Comparison of ENCODE assay signal across 23 cellular contexts in the genomic region with DNA sequence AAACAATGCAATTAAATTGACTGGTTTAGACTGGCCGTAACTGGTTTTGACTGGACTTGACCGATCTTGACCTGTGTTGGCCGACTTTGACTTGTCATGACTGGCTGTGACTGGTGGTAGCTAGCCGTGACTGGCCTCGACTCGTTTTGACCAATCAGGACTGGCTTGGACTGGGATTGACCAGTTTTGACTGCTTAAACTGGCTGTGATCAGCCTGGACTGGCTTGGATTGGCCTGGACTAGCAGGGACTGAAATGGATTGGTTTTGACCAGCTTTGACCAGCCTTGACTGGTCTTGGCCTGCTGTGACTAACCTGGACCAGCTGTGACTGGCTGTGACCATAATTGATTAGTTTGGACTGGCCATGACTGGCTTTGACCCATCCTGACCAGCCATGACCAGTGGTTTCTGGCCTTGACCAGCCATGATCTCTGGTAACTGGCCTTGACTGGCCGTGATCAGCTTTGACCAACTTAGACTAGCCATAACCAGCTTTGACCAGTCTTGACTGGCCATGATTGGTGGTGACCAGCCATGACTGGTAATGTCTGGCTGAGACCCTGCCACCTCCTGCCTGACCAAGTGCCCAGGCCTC. TPM values are rescaled to one million over a fixed set of nuclear protein-coding genes. Genes with fewer than 3 reads are reported as not detected.
DNase-seq lines count a peak whose midpoint lies in the region; ATAC-seq, FAIRE-seq and TF ChIP-seq lines count a peak whose summit lies in the region.
"Had no signal": no experiment of that assay in that cellular context is flagged by ENCODE, and none has a peak within 500 bp of the region (broad histone marks: within the 10 kb centered on the region; RNA-seq: fewer than 3 reads in every experiment).

No MANE protein-coding gene starts in this region.

- H3K4me3 Mint-ChIP-seq in WTC11, result no peak overlapping the region
- H3K4me3 Mint-ChIP-seq: HFFc6 had no signal

- H3K4me2 ChIP-seq in mesendoderm (ENCODE audit: low read length), result no peak overlapping the region
- H3K4me2 ChIP-seq: KMS-11 had no signal

- H3K36me3 ChIP-seq in ACC112 (ENCODE audit: insufficient read depth, low read length) (no peaks in the 10 kb centered on the region), mesendoderm (ENCODE audit: control insufficient read depth, insufficient read depth, low read length) (no peaks in the 10 kb centered on the region)

- no peaks in the 10 kb centered on the region for H3K27me3 ChIP-seq in ACC112 (ENCODE audit: insufficient read depth, low read length)
- H3K27me3 ChIP-seq in mesendoderm (ENCODE audit: insufficient read depth, low read length, poor library complexity), result no peaks in the 10 kb centered on the region
- H3K27me3 ChIP-seq in foreskin keratinocyte, result no peaks in the 10 kb centered on the region

- no peak overlapping the region for H2AK5ac ChIP-seq in mesendoderm (ENCODE audit: low read length)

- H3K9me3 Mint-ChIP-seq in WTC11, result no peaks in the 10 kb centered on the region
- H3K9me3 Mint-ChIP-seq: CD4-positive, alpha-beta memory T cell; HFFc6 had no signal

- H2BK120ac ChIP-seq in mesendoderm (ENCODE audit: low read depth, low read length), result no peak overlapping the region

- H3K56ac ChIP-seq in mesendoderm (ENCODE audit: low read length), result no peak overlapping the region

- H3K27me3 Mint-ChIP-seq in WTC11 (ENCODE audit: low read depth), result peaks cover 40% of the 10 kb centered on the region
- H3K27me3 Mint-ChIP-seq: CD4-positive, alpha-beta memory T cell had no signal

- H3K79me2 ChIP-seq in ACC112 (ENCODE audit: control insufficient read depth, insufficient read depth, low read length, unreplicated experiment), result no peaks in the 10 kb centered on the region
- no peaks in the 10 kb centered on the region for H3K79me2 ChIP-seq in mesendoderm (ENCODE audit: control insufficient read depth, insufficient read depth, low read length)

- FAIRE-seq in GM19239 (lab: Jason Lieb, UNC), result peak; percentile 65
- FAIRE-seq: A204.1, G401.6, GM12892, GM18507, H54 had no signal

- H3K18ac ChIP-seq in mesendoderm (ENCODE audit: low read length), result no peak overlapping the region

- H3K4me1 Mint-ChIP-seq in WTC11, result no peaks in the 10 kb centered on the region

- no peak overlapping the region for H2AFZ ChIP-seq in ACC112 (ENCODE audit: low read length, unreplicated experiment)

- ATAC-seq in WTC11, result no peak
- ATAC-seq in foreskin keratinocyte, result no peak
- no peak for ATAC-seq in HG02759 (IDR thresholded peaks at IDR 0.05; ENCODE audit: unreplicated experiment)
- ATAC-seq: HCT116 had no signal

- H2BK5ac ChIP-seq in mesendoderm (ENCODE audit: low read length), result no peak overlapping the region

- peak overlapping the region; percentile 36; the same call in 1 of the 2 replicates for H3K27ac Mint-ChIP-seq in WTC11
- H3K27ac Mint-ChIP-seq: HFFc6 had no signal

- H4K5ac ChIP-seq in mesendoderm (ENCODE audit: low read length), result no peak overlapping the region

- no peak overlapping the region for H2BK15ac ChIP-seq in mesendoderm (replicated peaks; ENCODE audit: low read depth)

- no peaks in the 10 kb centered on the region; the same call in 1 of the 2 replicates for H3K36me3 Mint-ChIP-seq in WTC11

- POLR2A ChIA-PET in WTC11 (lab: Charles Lee), result no interaction called here

- H3K4ac ChIP-seq in mesendoderm (ENCODE audit: low read depth, low read length), result no peak overlapping the region

- H3K79me1 ChIP-seq in mesendoderm (ENCODE audit: low read length), result no peaks in the 10 kb centered on the region

- CTCF ChIA-PET in WTC11 (lab: Charles Lee), result no interaction called here

- H3K27ac ChIP-seq in ACC112 (ENCODE audit: low read depth, low read length) (0 out of 2 replicates have a peak overlapping the region, but pooled peaks have one; percentile 16), mesendoderm (ENCODE audit: low read depth, low read length) (no peak overlapping the region), foreskin keratinocyte (no peak overlapping the region)
- H3K27ac ChIP-seq: C4-2B, KMS-11 had no signal

- H3K9ac ChIP-seq in mesendoderm (ENCODE audit: low read length), result no peak overlapping the region
- H3K9ac ChIP-seq: KMS-11 had no signal

- no CpG with 5 or more reads among the region's 7 CpGs for WGBS in mesendoderm (ENCODE audit: extremely low coverage, insufficient coverage, low lambda C conversion rate)

- TF ChIP-seq CTCF in WTC11 (IDR thresholded peaks at IDR 0.05) (no peak), foreskin keratinocyte (conservative IDR thresholded peaks at IDR 0.05) (no peak)

- no peak overlapping the region for H3K4me3 ChIP-seq in ACC112 (ENCODE audit: low read depth, low read length)
- no peak overlapping the region for H3K4me3 ChIP-seq in mesendoderm (ENCODE audit: low read length)

- no peak for DNase-seq in GM19239 (ENCODE audit: insufficient read length, low spot score)
- no peak for DNase-seq in WTC11 (ENCODE audit: low spot score)
- DNase-seq in mesendoderm, result peak; percentile 3
- no peak for DNase-seq in foreskin keratinocyte
- no peak for DNase-seq in kidney glomerular epithelial cell (lab: John Stamatoyannopoulos, UW)
- DNase-seq: AML-193; Calu3; CD4-positive, alpha-beta memory T cell; DND-41; EL; HFFc6 had no signal

- no peak overlapping the region for H3K23ac ChIP-seq in mesendoderm (ENCODE audit: low read length)

- no peak overlapping the region for H4K8ac ChIP-seq in mesendoderm (ENCODE audit: low read depth, low read length)

- H3K4me1 ChIP-seq in ACC112 (ENCODE audit: control insufficient read depth, insufficient read depth, low read length, unreplicated experiment), result peaks cover 7% of the 10 kb centered on the region
- H3K4me1 ChIP-seq in mesendoderm (ENCODE audit: control insufficient read depth, low read depth, low read length), result no peaks in the 10 kb centered on the region
- H3K4me1 ChIP-seq in foreskin keratinocyte, result peaks cover 2% of the 10 kb centered on the region

TF ChIP-seq in WTC11, 78 proteins besides CTCF, POLR2A, EP300 and RAD21 (continues in another document):
- no peak for TF ChIP-seq TEAD4 (CRISPR knock-in tag; IDR thresholded peaks at IDR 0.05)
- TF ChIP-seq IRF2 (CRISPR knock-in tag; IDR thresholded peaks at IDR 0.05; ENCODE audit: borderline replicate concordance, low read depth), result no peak
- TF ChIP-seq NFYB (CRISPR knock-in tag; conservative IDR thresholded peaks at IDR 0.05; ENCODE audit: low read depth), result no peak
- TF ChIP-seq, protein P1, sequence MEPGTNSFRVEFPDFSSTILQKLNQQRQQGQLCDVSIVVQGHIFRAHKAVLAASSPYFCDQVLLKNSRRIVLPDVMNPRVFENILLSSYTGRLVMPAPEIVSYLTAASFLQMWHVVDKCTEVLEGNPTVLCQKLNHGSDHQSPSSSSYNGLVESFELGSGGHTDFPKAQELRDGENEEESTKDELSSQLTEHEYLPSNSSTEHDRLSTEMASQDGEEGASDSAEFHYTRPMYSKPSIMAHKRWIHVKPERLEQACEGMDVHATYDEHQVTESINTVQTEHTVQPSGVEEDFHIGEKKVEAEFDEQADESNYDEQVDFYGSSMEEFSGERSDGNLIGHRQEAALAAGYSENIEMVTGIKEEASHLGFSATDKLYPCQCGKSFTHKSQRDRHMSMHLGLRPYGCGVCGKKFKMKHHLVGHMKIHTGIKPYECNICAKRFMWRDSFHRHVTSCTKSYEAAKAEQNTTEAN (CRISPR knock-in tag; IDR thresholded peaks at IDR 0.05), result no peak
- TF ChIP-seq JAZF1 (CRISPR knock-in tag; IDR thresholded peaks at IDR 0.05), result no peak
- no peak for TF ChIP-seq ZNF219 (CRISPR knock-in tag; IDR thresholded peaks at IDR 0.05; ENCODE audit: borderline replicate concordance)
- TF ChIP-seq, protein P2, sequence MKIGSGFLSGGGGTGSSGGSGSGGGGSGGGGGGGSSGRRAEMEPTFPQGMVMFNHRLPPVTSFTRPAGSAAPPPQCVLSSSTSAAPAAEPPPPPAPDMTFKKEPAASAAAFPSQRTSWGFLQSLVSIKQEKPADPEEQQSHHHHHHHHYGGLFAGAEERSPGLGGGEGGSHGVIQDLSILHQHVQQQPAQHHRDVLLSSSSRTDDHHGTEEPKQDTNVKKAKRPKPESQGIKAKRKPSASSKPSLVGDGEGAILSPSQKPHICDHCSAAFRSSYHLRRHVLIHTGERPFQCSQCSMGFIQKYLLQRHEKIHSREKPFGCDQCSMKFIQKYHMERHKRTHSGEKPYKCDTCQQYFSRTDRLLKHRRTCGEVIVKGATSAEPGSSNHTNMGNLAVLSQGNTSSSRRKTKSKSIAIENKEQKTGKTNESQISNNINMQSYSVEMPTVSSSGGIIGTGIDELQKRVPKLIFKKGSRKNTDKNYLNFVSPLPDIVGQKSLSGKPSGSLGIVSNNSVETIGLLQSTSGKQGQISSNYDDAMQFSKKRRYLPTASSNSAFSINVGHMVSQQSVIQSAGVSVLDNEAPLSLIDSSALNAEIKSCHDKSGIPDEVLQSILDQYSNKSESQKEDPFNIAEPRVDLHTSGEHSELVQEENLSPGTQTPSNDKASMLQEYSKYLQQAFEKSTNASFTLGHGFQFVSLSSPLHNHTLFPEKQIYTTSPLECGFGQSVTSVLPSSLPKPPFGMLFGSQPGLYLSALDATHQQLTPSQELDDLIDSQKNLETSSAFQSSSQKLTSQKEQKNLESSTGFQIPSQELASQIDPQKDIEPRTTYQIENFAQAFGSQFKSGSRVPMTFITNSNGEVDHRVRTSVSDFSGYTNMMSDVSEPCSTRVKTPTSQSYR (CRISPR knock-in tag; IDR thresholded peaks at IDR 0.05), result no peak
- no peak for TF ChIP-seq SP1 (CRISPR knock-in tag; conservative IDR thresholded peaks at IDR 0.05)
- no peak for TF ChIP-seq CREB1 (CRISPR knock-in tag; IDR thresholded peaks at IDR 0.05)
- no peak for TF ChIP-seq TP53 (CRISPR knock-in tag; IDR thresholded peaks at IDR 0.05)
- no peak for TF ChIP-seq FOXP1 (CRISPR knock-in tag; IDR thresholded peaks at IDR 0.05; ENCODE audit: borderline replicate concordance)
- no peak for TF ChIP-seq ZNF263 (CRISPR knock-in tag; IDR thresholded peaks at IDR 0.05; ENCODE audit: low read depth)
- TF ChIP-seq ZNF423 (CRISPR knock-in tag; IDR thresholded peaks at IDR 0.05), result no peak
- no peak for TF ChIP-seq MYBL2 (CRISPR knock-in tag; IDR thresholded peaks at IDR 0.05)
- TF ChIP-seq ZNF317 (CRISPR knock-in tag; IDR thresholded peaks at IDR 0.05; ENCODE audit: borderline replicate concordance, low read depth), result no peak

RNA-seq across cellular contexts. Expression of a gene that starts 13.1 kb away (rescaled TPM):
- total RNA-seq in WTC11 (2021) (14.2 to 16.5 TPM (median 16.4 TPM) in 3 replicates), foreskin keratinocyte (17.7 and 19.8 TPM in 2 replicates)
- 9.0 TPM for polyA plus RNA-seq in mesendoderm (2013, experiment 1 of 2)
- 8.4 TPM for polyA plus RNA-seq in mesendoderm (2013, experiment 2 of 2)
- polyA plus RNA-seq in foreskin keratinocyte, result 14.9 and 18.2 TPM in 2 replicates

RNA-seq across cellular contexts. Expression of a gene that starts 26.0 kb away (rescaled TPM):
- total RNA-seq in WTC11 (2021) (0.79 to 1.6 TPM (median 0.96 TPM) in 3 replicates), foreskin keratinocyte (0.10 and 0.21 TPM in 2 replicates)
- 0.14 TPM for polyA plus RNA-seq in mesendoderm (2013, experiment 1 of 2)
- polyA plus RNA-seq in mesendoderm (2013, experiment 2 of 2), result 0.28 TPM
- polyA plus RNA-seq in foreskin keratinocyte, result 0.08 and 0.25 TPM in 2 replicates
- total RNA-seq: Calu3, LHCN-M2 had no signal

RNA-seq across cellular contexts. Expression of a gene that starts 51.9 kb away (rescaled TPM):
- 0.27 TPM in 1 of 3 replicates, not detected in the others for total RNA-seq in WTC11 (2021)
- 0.21 TPM for polyA plus RNA-seq in mesendoderm (2013, experiment 1 of 2)
- 0.13 TPM for polyA plus RNA-seq in mesendoderm (2013, experiment 2 of 2)
- not detected in 2 replicates for total RNA-seq in foreskin keratinocyte
- not detected in 2 replicates for polyA plus RNA-seq in foreskin keratinocyte
- total RNA-seq: Calu3; CD4-positive, alpha-beta memory T cell; HFFc6; LHCN-M2 had no signal
- polyA plus RNA-seq: BJ; CD4-positive, alpha-beta memory T cell had no signal
